In genomic region chr1:70892140-70892539, GRCh38 we compare ENCODE assay signal across 7 cellular contexts.
"Had no signal": no experiment of that assay in that cellular context is flagged by ENCODE, and none has a peak within 500 bp of the region (broad histone marks: within the 10 kb centered on the region; RNA-seq: fewer than 3 reads in every experiment).

No MANE protein-coding gene starts in this region.

- H3K27me3 Mint-ChIP-seq: IgD-negative memory B cell had no signal

- H3K4me1 Mint-ChIP-seq: IgD-negative memory B cell had no signal

- DNase-seq: H9, HCEC 1CT, KBM-7 had no signal

- H3K4me3 ChIP-seq: GM23338 had no signal

- H3K4me3 Mint-ChIP-seq: GM23338, H9, IgD-negative memory B cell had no signal

- H3K27ac ChIP-seq: HL-60 had no signal

- H3K36me3 Mint-ChIP-seq: IgD-negative memory B cell had no signal

- H3K9me3 Mint-ChIP-seq: GM23338, H9, IgD-negative memory B cell had no signal

- H3K27ac Mint-ChIP-seq: GM23338, H9, IgD-negative memory B cell had no signal

- H3K4me2 ChIP-seq: GM23338 had no signal

- H2AFZ ChIP-seq: GM23338 had no signal

- ATAC-seq: GM23338, HepG2 had no signal
